19 cellular contexts compared by ENCODE assay signal in the genomic region with DNA sequence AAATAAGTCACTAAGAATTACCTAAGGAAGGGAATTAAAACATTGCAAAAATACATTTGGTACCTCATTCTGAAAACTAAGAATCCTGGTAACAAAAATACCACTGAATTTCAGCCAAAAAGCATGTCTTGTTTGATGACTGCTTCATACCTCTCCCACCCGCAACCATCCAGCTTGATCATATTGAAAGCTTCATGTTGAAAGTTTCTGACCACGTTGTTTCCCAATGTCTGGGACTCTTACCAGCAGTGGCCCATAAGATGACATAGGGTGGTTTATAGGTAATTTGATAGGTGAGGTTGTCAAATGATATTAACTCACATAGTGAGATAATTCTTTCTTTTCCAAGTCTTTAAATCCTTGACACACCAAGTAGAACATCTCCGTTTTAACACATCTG.
A peak's percentile ranks its signal among the peaks of the same experiment; 100 is the strongest.
DNase-seq lines count a peak whose midpoint lies in the region; TF ChIP-seq lines count a peak whose summit lies in the region.
"Had no signal": no experiment of that assay in that cellular context is flagged by ENCODE, and none has a peak within 500 bp of the region (broad histone marks: within the 10 kb centered on the region; RNA-seq: fewer than 3 reads in every experiment).

No MANE protein-coding gene starts in this region.

- no peaks in the 10 kb centered on the region for H3K9me3 ChIP-seq in breast epithelium
- no peaks in the 10 kb centered on the region for H3K9me3 ChIP-seq in Peyer's patch
- no peaks in the 10 kb centered on the region for H3K9me3 ChIP-seq in A673 (ENCODE audit: low read depth, low read length, poor library complexity, severe bottlenecking)
- H3K9me3 ChIP-seq in SJCRH30 (replicated peaks): 0 out of 2 replicates have a peak, but pooled peaks cover 3% of the 10 kb centered on the region
- H3K9me3 ChIP-seq: Caco-2 had no signal

- BruUV-seq in MCF 10A (replicated peaks; lab: Mats Ljungman, UMichigan) (no TSS peak), A673 (replicated peaks; lab: Mats Ljungman, UMichigan) (no TSS peak)

- POLR2A ChIA-PET in MCF 10A (lab: Yijun Ruan, JAX) (no interaction called here), A673 (lab: Charles Lee; ENCODE audit: low non-redundant PET) (no interaction called here)

- H3K27me3 Mint-ChIP-seq in MCF 10A (ENCODE audit: insufficient read depth, unreplicated experiment) (no peaks in the 10 kb centered on the region), nephron progenitor cell (ENCODE audit: low read depth, poor library complexity) (no peaks in the 10 kb centered on the region)
- H3K27me3 Mint-ChIP-seq: CD4-positive, alpha-beta T cell had no signal

- CTCF ChIA-PET in MCF 10A (lab: Yijun Ruan, JAX) (interaction anchor here (0.6 kb wide), 1 partner anchor 85 kb away, joined by 3 read pairs; no protein-coding TSS in a partner anchor), A673 (lab: Charles Lee) (no interaction called here)

- H3K27me3 ChIP-seq in breast epithelium (no peaks in the 10 kb centered on the region), Peyer's patch (no peaks in the 10 kb centered on the region), A673 (replicated peaks; ENCODE audit: insufficient read depth, low read depth, low read length, poor library complexity) (no peaks in the 10 kb centered on the region), SJCRH30 (no peaks in the 10 kb centered on the region)

- H3K36me3 Mint-ChIP-seq in MCF 10A (ENCODE audit: insufficient read depth, unreplicated experiment) (no peaks in the 10 kb centered on the region), nephron progenitor cell (ENCODE audit: low read depth) (peaks cover 73% of the 10 kb centered on the region)

- no peaks in the 10 kb centered on the region for H3K4me1 Mint-ChIP-seq in MCF 10A (ENCODE audit: insufficient read depth, unreplicated experiment)
- peaks cover 18% of the 10 kb centered on the region for H3K4me1 Mint-ChIP-seq in nephron progenitor cell

- H3K36me3 ChIP-seq in breast epithelium: no peaks in the 10 kb centered on the region
- H3K36me3 ChIP-seq in Peyer's patch: no peaks in the 10 kb centered on the region
- peaks cover 82% of the 10 kb centered on the region for H3K36me3 ChIP-seq in A673 (ENCODE audit: insufficient read depth, low read length, poor library complexity, severe bottlenecking)
- peaks cover 27% of the 10 kb centered on the region for H3K36me3 ChIP-seq in SJCRH30

- TF ChIP-seq POLR2A in breast epithelium (IDR thresholded peaks at IDR 0.05) (no peak), Peyer's patch (IDR thresholded peaks at IDR 0.05) (no peak)

- no peak overlapping the region for H3K4me3 Mint-ChIP-seq in MCF 10A (ENCODE audit: unreplicated experiment)
- no peak overlapping the region for H3K4me3 Mint-ChIP-seq in nephron progenitor cell
- H3K4me3 Mint-ChIP-seq: CD4-positive, alpha-beta T cell had no signal

- H3K4me3 ChIP-seq in breast epithelium: no peak overlapping the region
- H3K4me3 ChIP-seq in choroid plexus epithelial cell (ENCODE audit: low read depth, low read length): no peak overlapping the region
- no peak overlapping the region for H3K4me3 ChIP-seq in Peyer's patch
- no peak overlapping the region for H3K4me3 ChIP-seq in A673 (ENCODE audit: low read depth, low read length, poor library complexity, severe bottlenecking)
- H3K4me3 ChIP-seq in SJCRH30: no peak overlapping the region

- H3K9me3 Mint-ChIP-seq in MCF 10A (ENCODE audit: unreplicated experiment) (peaks cover 5% of the 10 kb centered on the region), nephron progenitor cell (no peaks in the 10 kb centered on the region)

- peak; percentile 38 for DNase-seq in MCF 10A (ENCODE audit: unreplicated experiment)
- DNase-seq in breast epithelium (ENCODE audit: low spot score in 2 of 2): no peak
- DNase-seq in choroid plexus epithelial cell (ENCODE audit: low read depth): peak; percentile 77
- DNase-seq in nephron progenitor cell: no peak
- no peak for DNase-seq in stimulated activated CD4-positive, alpha-beta T cell treated with anti-CD3 and anti-CD28 coated beads, Interleukin-4, amount 100 ng/mL, for 24 hours
- no peak for DNase-seq in Peyer's patch
- no peak for DNase-seq in A673 (ENCODE audit: low spot score)
- no peak for DNase-seq in SJCRH30
- DNase-seq: Caco-2; CD4-positive, alpha-beta T cell; EL; Kasumi-1; NCI-H1105; NCI-H2081; NCI-H510A; NCI-H774; OCI-M1; SHP77 had no signal

- H3K4me1 ChIP-seq in breast epithelium (no peaks in the 10 kb centered on the region), Peyer's patch (no peaks in the 10 kb centered on the region), A673 (ENCODE audit: insufficient read depth, low read length, poor library complexity, severe bottlenecking) (peaks cover 17% of the 10 kb centered on the region), SJCRH30 (peaks cover 4% of the 10 kb centered on the region; the same call in 1 of the 2 replicates)
- H3K4me1 ChIP-seq: Caco-2 had no signal

- TF ChIP-seq CTCF in MCF 10A (IDR thresholded peaks at IDR 0.05; ENCODE audit: unreplicated experiment): no peak
- no peak for TF ChIP-seq CTCF in breast epithelium (IDR thresholded peaks at IDR 0.05)
- no peak for TF ChIP-seq CTCF in choroid plexus epithelial cell (conservative IDR thresholded peaks at IDR 0.05; ENCODE audit: low read depth, low read length)
- no peak for TF ChIP-seq CTCF in nephron progenitor cell (IDR thresholded peaks at IDR 0.05)
- TF ChIP-seq CTCF in Peyer's patch (IDR thresholded peaks at IDR 0.05): no peak
- TF ChIP-seq CTCF in A673 (conservative IDR thresholded peaks at IDR 0.05; ENCODE audit: low read depth, low read length): no peak

- H3K27ac Mint-ChIP-seq in MCF 10A (ENCODE audit: low read depth, unreplicated experiment): no peak overlapping the region
- peak overlapping the region; percentile 51 for H3K27ac Mint-ChIP-seq in nephron progenitor cell
- H3K27ac Mint-ChIP-seq: CD4-positive, alpha-beta T cell had no signal

- H3K27ac ChIP-seq in breast epithelium (no peak overlapping the region), Peyer's patch (no peak overlapping the region), A673 (ENCODE audit: low read depth, low read length, poor library complexity, severe bottlenecking) (no peak overlapping the region), SJCRH30 (no peak overlapping the region)
- H3K27ac ChIP-seq: 22Rv1 had no signal

- intact Hi-C loops in MCF 10A (cut with micrococcal nuclease): no loop called here
- intact Hi-C loops in breast epithelium (cut with DNase I; ENCODE audit: low total_unique reads): loop anchor here (5.0 kb wide), 1 partner anchor 1270 kb away; no protein-coding TSS in a partner anchor
- intact Hi-C loops in A673 (cut with micrococcal nuclease; ENCODE audit: unreplicated experiment): loop anchor here (10.0 kb wide), 1 partner anchor 888 kb away; no protein-coding TSS in a partner anchor

Comparison
In these comparisons a context has a peak if more than half of its experiments do, and no peak if none do; other contexts are left out.
1. DNase-seq: peak in MCF 10A (single experiment) and choroid plexus epithelial cell (single experiment); none in breast epithelium (0 of 2), nephron progenitor cell (single experiment), stimulated activated CD4-positive, alpha-beta T cell treated with anti-CD3 and anti-CD28 coated beads, Interleukin-4, amount 100 ng/mL, for 24 hours (single experiment), Peyer's patch (0 of 3), A673 (single experiment) and SJCRH30 (0 of 2).